ENCODE assay signal across 29 cellular contexts in genomic region chr4:78865451-78865850, GRCh38.
"Had no signal": no experiment of that assay in that cellular context is flagged by ENCODE, and none has a peak within 500 bp of the region (broad histone marks: within the 10 kb centered on the region; RNA-seq: fewer than 3 reads in every experiment).

No MANE protein-coding gene starts in this region.

- H3K36me3 ChIP-seq: breast epithelium, cardiac muscle cell had no signal

- H3K4me1 ChIP-seq: ascending aorta, breast epithelium, esophagus squamous epithelium had no signal

- H3K27ac ChIP-seq: ascending aorta, breast epithelium, cardiac muscle cell, epithelial cell of prostate, esophagus squamous epithelium, gastroesophageal sphincter had no signal

- FAIRE-seq: endothelial cell of umbilical vein had no signal

- ATAC-seq: activated CD4-positive, alpha-beta T cell treated with anti-CD3 and anti-CD28 coated beads for 36 hours; activated CD8-positive, alpha-beta memory T cell treated with anti-CD3 and anti-CD28 coated beads, Interleukin-2, amount 10 ng/mL, durations not matched to agents 7 days and 5 days; activated CD8-positive, alpha-beta T cell treated with anti-CD3 and anti-CD28 coated beads, Interleukin-2, amount 10 ng/mL, durations not matched to agents 7 days and 5 days; activated naive CD4-positive, alpha-beta T cell treated with anti-CD3 and anti-CD28 coated beads, Interleukin-2, amount 50 U/mL, for 72 hours; activated T-cell treated with anti-CD3 and anti-CD28 coated beads, Interleukin-2, amount 50 U/mL, for 72 hours; effector memory CD8-positive, alpha-beta T cell; gastroesophageal sphincter had no signal

- H3K4me3 ChIP-seq: ascending aorta, breast epithelium, cardiac muscle cell, esophagus squamous epithelium, gastroesophageal sphincter had no signal

- H3K9me3 ChIP-seq: ascending aorta, breast epithelium, esophagus squamous epithelium, gastroesophageal sphincter had no signal

- H3K27me3 ChIP-seq: ascending aorta, breast epithelium, cardiac muscle cell, esophagus squamous epithelium, gastroesophageal sphincter had no signal

- DNase-seq: activated CD4-positive, alpha-beta memory T cell treated with anti-CD3 and anti-CD28 coated beads for 36 hours; activated CD4-positive, alpha-beta T cell treated with anti-CD3 and anti-CD28 coated beads for 36 hours; activated CD4-positive, alpha-beta T cell treated with anti-CD3 and anti-CD28 coated beads, Interleukin-2, amount 10 ng/mL, durations not matched to agents 24 days and 14 days; activated CD4-positive, CD25-positive, alpha-beta regulatory T cell; activated CD4-positive, CD25-positive, alpha-beta regulatory T cell treated with anti-CD3 and anti-CD28 coated beads, Interleukin-2, amount 50 U/mL, for 72 hours; activated CD8-positive, alpha-beta memory T cell treated with anti-CD3 and anti-CD28 coated beads, Interleukin-2, amount 10 ng/mL, durations not matched to agents 7 days and 5 days; activated CD8-positive, alpha-beta memory T cell treated with anti-CD3 and anti-CD28 coated beads, Interleukin-2, amount 50 U/mL, for 48 hours; activated CD8-positive, alpha-beta T cell treated with anti-CD3 and anti-CD28 coated beads, Interleukin-2, amount 10 ng/mL, durations not matched to agents 7 days and 5 days; activated gamma-delta T cell; activated naive CD4-positive, alpha-beta T cell; activated naive CD4-positive, alpha-beta T cell treated with anti-CD3 and anti-CD28 coated beads, Interleukin-2, amount 10 ng/mL, durations not matched to agents 7 days and 5 days; activated naive CD8-positive, alpha-beta T cell treated with anti-CD3 and anti-CD28 coated beads, Interleukin-2, amount 10 ng/mL, durations not matched to agents 7 days and 5 days; activated T-cell treated with anti-CD3 and anti-CD28 coated beads for 4 hours; activated T-cell treated with anti-CD3 and anti-CD28 coated beads, Interleukin-2, amount 50 U/mL, for 24 hours; activated T-cell treated with anti-CD3 and anti-CD28 coated beads, Interleukin-2, amount 50 U/mL, for 72 hours; cortex of kidney; dermis blood vessel endothelial cell; effector CD4-positive, alpha-beta T cell; effector memory CD8-positive, alpha-beta T cell; esophagus squamous epithelium; foreskin melanocyte; T-helper 2 cell had no signal
